35 cellular contexts compared by ENCODE assay signal in the genomic region with DNA sequence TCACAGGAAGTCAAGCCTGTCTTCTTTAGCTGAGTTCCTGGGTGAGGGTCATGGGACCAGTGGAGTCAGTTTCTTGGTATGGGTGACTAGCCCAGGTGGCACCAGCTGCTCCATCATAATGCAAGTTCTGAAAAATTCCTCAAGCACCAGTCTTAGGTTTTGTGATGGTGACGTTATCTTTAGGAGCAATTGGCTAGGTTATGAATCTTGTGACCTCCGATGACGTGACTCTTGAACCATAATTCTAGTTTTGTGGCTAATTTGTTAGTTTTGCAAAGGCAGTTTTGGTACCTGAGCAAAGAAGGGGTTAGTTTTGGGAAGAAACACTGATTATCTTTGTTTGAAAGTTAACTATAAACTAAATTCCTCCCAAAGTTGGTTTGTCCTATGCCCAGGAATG.
DNase-seq lines count a peak whose midpoint lies in the region; ATAC-seq, FAIRE-seq and TF ChIP-seq lines count a peak whose summit lies in the region.
"Had no signal": no experiment of that assay in that cellular context is flagged by ENCODE, and none has a peak within 500 bp of the region (broad histone marks: within the 10 kb centered on the region; RNA-seq: fewer than 3 reads in every experiment).

No MANE protein-coding gene starts in this region.

- H3K9me3 ChIP-seq in HepG2 (ENCODE audit: low read length) (no peaks in the 10 kb centered on the region), right lobe of liver (no peaks in the 10 kb centered on the region), GM12878 (replicated peaks; ENCODE audit: control insufficient read depth, insufficient read depth, low read length) (no peaks in the 10 kb centered on the region), H1 (ENCODE audit: insufficient read depth in 2 of 2, low read depth in 1 of 2, low read length in 1 of 2) (peaks cover 1 to 2% of the 10 kb centered on the region in 2 experiments; a peak in 1 of 4 replicates), trophoblast cell (ENCODE audit: insufficient read depth, low read depth, low read length) (no peaks in the 10 kb centered on the region)
- H3K9me3 ChIP-seq: A549; BE2C; BLaER1; BLaER1 treated with 17β-estradiol and CSF1 and Interleukin-3, amounts not matched to agents 10 nM and 100 nM; Caco-2 had no signal

- H3K18ac ChIP-seq in H1 (ENCODE audit: extremely low read depth, low read length), result 0 out of 2 replicates have a peak overlapping the region, but pooled peaks have one; percentile 22
- no peak overlapping the region for H3K18ac ChIP-seq in trophoblast cell (ENCODE audit: low read length)

- TF ChIP-seq EP300 in HepG2 (IDR thresholded peaks at IDR 0.05; ENCODE audit: low read depth in 2 of 2, low read length in 2 of 2) (no peak), HepG2 (CRISPR knock-in tag; IDR thresholded peaks at IDR 0.05; ENCODE audit: borderline replicate concordance) (no peak), GM12878 (IDR thresholded peaks at IDR 0.05; ENCODE audit: borderline replicate concordance in 1 of 2, control insufficient read depth in 1 of 2, low read depth in 2 of 2, low read length in 2 of 2) (no peak), H1 (IDR thresholded peaks at IDR 0.05; ENCODE audit: borderline replicate concordance in 1 of 2, low read depth in 2 of 2, low read length in 2 of 2) (no peak)

- H2BK5ac ChIP-seq in H1 (ENCODE audit: low read depth, low read length), result no peak overlapping the region
- H2BK5ac ChIP-seq in trophoblast cell (ENCODE audit: low read depth, low read length, poor library complexity), result peak overlapping the region; percentile 14

- FAIRE-seq in HepG2 (lab: Jason Lieb, UNC), result no peak
- no peak for FAIRE-seq in GM12878 (lab: Jason Lieb, UNC)
- no peak for FAIRE-seq in H1 (lab: Jason Lieb, UNC)
- FAIRE-seq: A204.1, A549, D721Med had no signal

- H2AK5ac ChIP-seq in H1 (ENCODE audit: low read depth, low read length), result no peak overlapping the region
- no peak overlapping the region for H2AK5ac ChIP-seq in trophoblast cell (ENCODE audit: low read length)

- no peak overlapping the region for H2BK20ac ChIP-seq in H1 (ENCODE audit: low read length)

- H4K5ac ChIP-seq in H1 (ENCODE audit: insufficient read length, low read depth, low read length), result no peak overlapping the region

- TF ChIP-seq RAD21 in HepG2 (CRISPR knock-in tag; IDR thresholded peaks at IDR 0.05) (no peak), GM12878 (IDR thresholded peaks at IDR 0.05; ENCODE audit: insufficient read depth, low read depth, low read length) (no peak), H1 (IDR thresholded peaks at IDR 0.05 in 1 of 2, conservative IDR thresholded peaks at IDR 0.05 in 1 of 2; ENCODE audit: low read depth in 2 of 2, low read length in 2 of 2) (no peak)

- H4K20me1 ChIP-seq in HepG2 (ENCODE audit: insufficient read depth, low read length) (no peaks in the 10 kb centered on the region), GM12878 (ENCODE audit: control insufficient read depth, insufficient read depth) (no peaks in the 10 kb centered on the region), H1 (replicated peaks in 1 of 2; ENCODE audit: control insufficient read depth in 1 of 2, insufficient read depth in 2 of 2, low read length in 2 of 2) (no peaks in the 10 kb centered on the region)
- H4K20me1 ChIP-seq: BLaER1; BLaER1 treated with 17β-estradiol and CSF1 and Interleukin-3, amounts not matched to agents 10 nM and 100 nM had no signal

- TF ChIP-seq CTCF in HepG2 (CRISPR knock-in tag; IDR thresholded peaks at IDR 0.05) (no peak), right lobe of liver (IDR thresholded peaks at IDR 0.05) (no peak), GM12878 (IDR thresholded peaks at IDR 0.05 in 2 of 3, conservative IDR thresholded peaks at IDR 0.05 in 1 of 3; ENCODE audit: control insufficient read depth in 2 of 3, extremely low read depth in 1 of 3, insufficient read depth in 1 of 3, low read depth in 3 of 3, low read length in 3 of 3) (no peak), H1 (IDR thresholded peaks at IDR 0.05; ENCODE audit: control extremely low read depth in 1 of 3, insufficient read depth in 1 of 3, low read depth in 1 of 3, low read length in 3 of 3) (no peak)

- no peaks in the 10 kb centered on the region for H3K79me2 ChIP-seq in HepG2 (ENCODE audit: insufficient read depth, low read length)
- no peaks in the 10 kb centered on the region for H3K79me2 ChIP-seq in GM12878 (ENCODE audit: control insufficient read depth, insufficient read depth, low read length)
- no peaks in the 10 kb centered on the region for H3K79me2 ChIP-seq in H1 (ENCODE audit: control insufficient read depth in 1 of 2, insufficient read depth in 2 of 2, low read length in 2 of 2)
- no peaks in the 10 kb centered on the region for H3K79me2 ChIP-seq in trophoblast cell (ENCODE audit: control insufficient read depth, insufficient read depth, low read length, poor library complexity)

- H4K12ac ChIP-seq in trophoblast cell (ENCODE audit: low read depth, low read length), result no peak overlapping the region

- H3K4ac ChIP-seq in H1 (replicated peaks; ENCODE audit: insufficient read length, low read depth, low read length) (no peak overlapping the region), trophoblast cell (ENCODE audit: low read depth, low read length) (no peak overlapping the region)

- SMC1A ChIA-PET in GM12878 (lab: Charles Lee; ENCODE audit: uncharacterized antibody, unreplicated experiment), result no interaction called here

- CTCF ChIA-PET in HepG2 (lab: Yijun Ruan, JAX; ENCODE audit: low intra/inter-chr PET ratio, low total read pairs), result no interaction called here
- CTCF ChIA-PET in GM12878 (lab: Yijun Ruan, JAX), result no interaction called here
- CTCF ChIA-PET in H1 (lab: Charles Lee; ENCODE audit: partially characterized antibody), result no interaction called here

- no peak overlapping the region for H2BK15ac ChIP-seq in H1 (ENCODE audit: low read length)

- H3K9ac ChIP-seq in HepG2 (ENCODE audit: insufficient read depth, low read depth, low read length) (no peak overlapping the region), GM12878 (ENCODE audit: control insufficient read depth, insufficient read depth, low read length) (no peak overlapping the region), H1 (replicated peaks in 1 of 4; ENCODE audit: extremely low read depth in 1 of 4, low read depth in 3 of 4, low read length in 3 of 4) (no peak overlapping the region), trophoblast cell (ENCODE audit: low read length) (no peak overlapping the region)
- H3K9ac ChIP-seq: BLaER1; BLaER1 treated with 17β-estradiol and CSF1 and Interleukin-3, amounts not matched to agents 10 nM and 100 nM had no signal

- no peak overlapping the region for H3K27ac ChIP-seq in HepG2 (ENCODE audit: extremely low read length, insufficient read depth, low read length)
- H3K27ac ChIP-seq in right lobe of liver, result no peak overlapping the region
- no peak overlapping the region for H3K27ac ChIP-seq in GM12878 (ENCODE audit: control insufficient read depth, insufficient read depth)
- no peak overlapping the region for H3K27ac ChIP-seq in H1 (ENCODE audit: low read depth, low read length)
- no peak overlapping the region for H3K27ac ChIP-seq in trophoblast cell (ENCODE audit: low read depth, low read length)
- H3K27ac ChIP-seq: 22Rv1; A549; BLaER1; BLaER1 treated with 17β-estradiol and CSF1 and Interleukin-3, amounts not matched to agents 10 nM and 100 nM; C4-2B had no signal

- in situ Hi-C loops in HepG2 (cut with HindIII; ENCODE audit: extremely low pct_ligation_motif_present, low pct_unique_long_range_greater_than_20kb) (no loop called here), GM12878 (cut with MboI) (no loop called here)

- 9% methylated on average over 3 of the region's 3 CpGs for WGBS in HepG2 (ENCODE audit: low lambda C conversion rate)
- 48% methylated on average over 3 of the region's 3 CpGs for WGBS in right lobe of liver (ENCODE audit: insufficient coverage, low coverage, low lambda C conversion rate, missing lambda C conversion rate)
- 39% methylated on average over 3 of the region's 3 CpGs for WGBS in GM12878 (ENCODE audit: insufficient coverage, insufficient replicate concordance, low lambda C conversion rate, missing lambda C conversion rate)
- 90% methylated on average over 3 of the region's 3 CpGs; no CpG with 5 or more reads in 1 of the 2 experiments for WGBS in H1 (ENCODE audit: extremely low coverage in 1 of 2, insufficient coverage in 1 of 2, insufficient read length in 1 of 2, insufficient replicate concordance in 2 of 2, low coverage in 1 of 2, low lambda C conversion rate in 2 of 2, missing lambda C conversion rate in 1 of 2), 2 experiments
- no CpG with 5 or more reads among the region's 3 CpGs for WGBS in trophoblast cell (ENCODE audit: extremely low coverage, insufficient coverage, insufficient read length)

- H4K8ac ChIP-seq in H1 (ENCODE audit: extremely low read depth, insufficient read depth, low read length) (no peak overlapping the region), trophoblast cell (ENCODE audit: low read depth, low read length) (no peak overlapping the region)

- RAD21 ChIA-PET in GM12878 (lab: Charles Lee; ENCODE audit: unreplicated experiment), result no interaction called here

- DNase-seq in HepG2 (ENCODE audit: low spot score), result no peak
- no peak for DNase-seq in right lobe of liver
- DNase-seq in GM12878 (ENCODE audit: low read depth, low spot score), result no peak
- DNase-seq in H1 (ENCODE audit: low read depth in 1 of 2, low spot score in 2 of 2), result no peak
- DNase-seq in trophoblast cell, result no peak
- DNase-seq in SIG-M5 treated with dmso at 0.1 percent for 504 hours (lab: John Stamatoyannopoulos, UW; ENCODE audit: unreplicated experiment), result no peak
- no peak for DNase-seq in NCI-H2227 treated with DMSO at 0.1 percent for 48 hours (lab: John Stamatoyannopoulos, UW)
- DNase-seq: 8988T; ACHN; AML-193; BE2C; C1 segment of cervical spinal cord; Caco-2; Calu3; CD4-positive, alpha-beta memory T cell; CD4-positive, alpha-beta T cell; CD4-positive, CD25-positive, alpha-beta regulatory T cell; CD8-positive, alpha-beta memory T cell; CD8-positive, alpha-beta T cell; COR-L47; DMS 273 treated with DMSO at 0.1 percent for 48 hours; DMS153; DMS53; DMS79; DMS79 treated with DMSO at 0.1 percent for 48 hours; DND-41; EL had no signal

- no peaks in the 10 kb centered on the region for H3K23me2 ChIP-seq in H1 (ENCODE audit: low read depth, low read length)

- no peak overlapping the region for H2BK12ac ChIP-seq in H1 (ENCODE audit: low read depth, low read length)
- H2BK12ac ChIP-seq in trophoblast cell (ENCODE audit: low read length), result peak overlapping the region; percentile 80

- no peak overlapping the region for H4K91ac ChIP-seq in H1 (replicated peaks; ENCODE audit: insufficient read length, low read length)
- H4K91ac ChIP-seq in trophoblast cell (ENCODE audit: low read depth, low read length), result no peak overlapping the region

- H3K23ac ChIP-seq in H1 (ENCODE audit: insufficient read length), result no peak overlapping the region
- no peak overlapping the region for H3K23ac ChIP-seq in trophoblast cell (ENCODE audit: low read length)

- TF ChIP-seq POLR2A in HepG2 (IDR thresholded peaks at IDR 0.05; ENCODE audit: insufficient read depth in 1 of 2, low read depth in 2 of 2, low read length in 2 of 2) (no peak), right lobe of liver (IDR thresholded peaks at IDR 0.05) (no peak), GM12878 (IDR thresholded peaks at IDR 0.05; ENCODE audit: low read depth, low read length) (no peak), H1 (IDR thresholded peaks at IDR 0.05; ENCODE audit: control extremely low read depth in 1 of 2, low read depth in 2 of 2, low read length in 2 of 2) (no peak)

- no peaks in the 10 kb centered on the region for H3K79me1 ChIP-seq in H1 (ENCODE audit: low read depth, low read length)
- no peaks in the 10 kb centered on the region for H3K79me1 ChIP-seq in trophoblast cell (ENCODE audit: low read length)

- no peak for ATAC-seq in HepG2
- ATAC-seq in right lobe of liver, result no peak
- ATAC-seq in GM12878, result no peak
- no peak for ATAC-seq in HG02798 (IDR thresholded peaks at IDR 0.05; ENCODE audit: poor library complexity, unreplicated experiment)
- ATAC-seq: A549; CD8-positive, alpha-beta T cell had no signal

- H3K36me3 ChIP-seq in HepG2 (replicated peaks in 1 of 2; ENCODE audit: control insufficient read depth in 1 of 2, insufficient read depth in 2 of 2, low read length in 2 of 2), result no peaks in the 10 kb centered on the region
- no peaks in the 10 kb centered on the region for H3K36me3 ChIP-seq in right lobe of liver
- H3K36me3 ChIP-seq in GM12878 (ENCODE audit: control insufficient read depth in 2 of 2, insufficient read depth in 2 of 2, low read length in 1 of 2), result no peaks in the 10 kb centered on the region
- H3K36me3 ChIP-seq in H1 (ENCODE audit: control insufficient read depth in 2 of 4, insufficient read depth in 4 of 4, low read length in 3 of 4), result no peaks in the 10 kb centered on the region; a peak in 1 of 8 replicates
- H3K36me3 ChIP-seq in trophoblast cell (ENCODE audit: control insufficient read depth in 1 of 2, insufficient read depth in 2 of 2, low read length in 2 of 2), result no peaks in the 10 kb centered on the region
- H3K36me3 ChIP-seq: BE2C; BLaER1; BLaER1 treated with 17β-estradiol and CSF1 and Interleukin-3, amounts not matched to agents 10 nM and 100 nM had no signal

- H2AFZ ChIP-seq in HepG2 (ENCODE audit: low read length), result no peak overlapping the region
- H2AFZ ChIP-seq in GM12878 (ENCODE audit: control insufficient read depth, low read depth, low read length), result no peak overlapping the region
- no peak overlapping the region for H2AFZ ChIP-seq in H1 (ENCODE audit: low read length)
- H2AFZ ChIP-seq in trophoblast cell (ENCODE audit: insufficient read depth, low read length, poor library complexity), result no peak overlapping the region

- H3K27me3 ChIP-seq in HepG2 (ENCODE audit: control insufficient read depth in 1 of 2, insufficient read depth in 2 of 2, low read length in 2 of 2), result no peaks in the 10 kb centered on the region
- H3K27me3 ChIP-seq in right lobe of liver, result no peaks in the 10 kb centered on the region
- H3K27me3 ChIP-seq in GM12878 (replicated peaks in 1 of 2; ENCODE audit: control insufficient read depth in 2 of 2, insufficient read depth in 2 of 2, low read length in 1 of 2), result no peaks in the 10 kb centered on the region
- no peaks in the 10 kb centered on the region for H3K27me3 ChIP-seq in H1 (replicated peaks in 1 of 4; ENCODE audit: control insufficient read depth in 3 of 4, extremely low read depth in 1 of 4, insufficient read depth in 3 of 4, low read length in 3 of 4)
- no peaks in the 10 kb centered on the region for H3K27me3 ChIP-seq in trophoblast cell (ENCODE audit: insufficient read depth, low read length)
- H3K27me3 ChIP-seq: BE2C; BLaER1; BLaER1 treated with 17β-estradiol and CSF1 and Interleukin-3, amounts not matched to agents 10 nM and 100 nM had no signal

- no peak overlapping the region for H3K4me2 ChIP-seq in HepG2 (ENCODE audit: low read depth, low read length)
- no peak overlapping the region for H3K4me2 ChIP-seq in GM12878 (ENCODE audit: control insufficient read depth, insufficient read depth)
- no peak overlapping the region for H3K4me2 ChIP-seq in H1 (ENCODE audit: insufficient read depth in 1 of 2, low read depth in 2 of 2, low read length in 2 of 2)
- no peak overlapping the region for H3K4me2 ChIP-seq in trophoblast cell (ENCODE audit: low read length)
- H3K4me2 ChIP-seq: A549; BLaER1; BLaER1 treated with 17β-estradiol and CSF1 and Interleukin-3, amounts not matched to agents 10 nM and 100 nM had no signal

- H3K4me3 ChIP-seq in HepG2 (replicated peaks in 1 of 3; ENCODE audit: insufficient read depth in 1 of 3, low read depth in 2 of 3, low read length in 3 of 3) (no peak overlapping the region), right lobe of liver (no peak overlapping the region), GM12878 (no peak overlapping the region), H1 (ENCODE audit: extremely low read depth in 1 of 4, insufficient read depth in 2 of 4, low read depth in 3 of 4, low read length in 4 of 4) (no peak overlapping the region), trophoblast cell (ENCODE audit: low read depth, low read length) (no peak overlapping the region)
- H3K4me3 ChIP-seq: A549; BLaER1; BLaER1 treated with 17β-estradiol and CSF1 and Interleukin-3, amounts not matched to agents 10 nM and 100 nM had no signal

- POLR2A ChIA-PET in HepG2 (lab: Yijun Ruan, JAX) (no interaction called here), GM12878 (lab: Charles Lee) (no interaction called here), H1 (lab: Charles Lee; ENCODE audit: partially characterized antibody) (no interaction called here)

- BruUV-seq in HepG2 (replicated peaks; lab: Mats Ljungman, UMichigan) (no TSS peak), GM12878 (replicated peaks; lab: Mats Ljungman, UMichigan) (no TSS peak)

- no peak overlapping the region for H3K56ac ChIP-seq in H1 (replicated peaks; ENCODE audit: insufficient read length, low read depth, low read length)

- no peak overlapping the region for H3K14ac ChIP-seq in H1 (ENCODE audit: insufficient read length)
- no peak overlapping the region for H3K14ac ChIP-seq in trophoblast cell (ENCODE audit: low read length)

- H3K4me1 ChIP-seq in HepG2 (ENCODE audit: insufficient read depth, low read length) (no peaks in the 10 kb centered on the region), right lobe of liver (no peaks in the 10 kb centered on the region), GM12878 (ENCODE audit: control insufficient read depth, insufficient read depth, low read length) (no peaks in the 10 kb centered on the region), H1 (replicated peaks in 1 of 4; ENCODE audit: control insufficient read depth in 3 of 4, insufficient read depth in 4 of 4, low read length in 3 of 4) (peaks cover 0 to 12% (median under 1%) of the 10 kb centered on the region in 4 experiments; a peak in 1 of 7 replicates), trophoblast cell (ENCODE audit: control insufficient read depth in 1 of 2, insufficient read depth in 2 of 2, low read length in 2 of 2) (peaks cover 0 to 3% of the 10 kb centered on the region in 2 experiments)
- H3K4me1 ChIP-seq: A549; BE2C; BLaER1; BLaER1 treated with 17β-estradiol and CSF1 and Interleukin-3, amounts not matched to agents 10 nM and 100 nM; Caco-2 had no signal

- H2BK120ac ChIP-seq in H1 (replicated peaks; ENCODE audit: low read depth, low read length), result no peak overlapping the region
- no peak overlapping the region for H2BK120ac ChIP-seq in trophoblast cell (ENCODE audit: insufficient read depth, low read length, poor library complexity)

- intact Hi-C loops in HepG2 (cut with micrococcal nuclease; ENCODE audit: unreplicated experiment) (loop anchor here (10.0 kb wide), 1 partner anchor 558 kb away; no protein-coding TSS in a partner anchor), right lobe of liver (cut with DNase I) (no loop called here), GM12878 (cut with micrococcal nuclease; ENCODE audit: unreplicated experiment) (no loop called here)
